In genomic region chr20:54793270-54793992, GRCh38 we compare ENCODE assay signal across 25 cellular contexts.
A peak's percentile ranks its signal among the peaks of the same experiment; 100 is the strongest.
DNase-seq lines count a peak whose midpoint lies in the region; ATAC-seq, FAIRE-seq and TF ChIP-seq lines count a peak whose summit lies in the region.
"Had no signal": no experiment of that assay in that cellular context is flagged by ENCODE, and none has a peak within 500 bp of the region (broad histone marks: within the 10 kb centered on the region; RNA-seq: fewer than 3 reads in every experiment).

No MANE protein-coding gene starts in this region.

- H3K4me2 ChIP-seq in H1 (ENCODE audit: insufficient read depth in 1 of 2, low read depth in 2 of 2, low read length in 2 of 2): no peak overlapping the region
- H3K4me2 ChIP-seq: KMS-11 had no signal

- no peak overlapping the region for H3K4me3 Mint-ChIP-seq in CD8-positive, alpha-beta T cell
- H3K4me3 Mint-ChIP-seq: HFFc6, IgD-negative memory B cell had no signal

- no peaks in the 10 kb centered on the region for H3K36me3 Mint-ChIP-seq in CD8-positive, alpha-beta T cell
- H3K36me3 Mint-ChIP-seq: IgD-negative memory B cell had no signal

- H4K91ac ChIP-seq in H1 (replicated peaks; ENCODE audit: insufficient read length, low read length): no peak overlapping the region

- no peak overlapping the region for H3K14ac ChIP-seq in H1 (ENCODE audit: insufficient read length)

- intact Hi-C loops in right cardiac atrium (cut with DNase I): no loop called here
- intact Hi-C loops in left ventricle myocardium inferior (cut with micrococcal nuclease): no loop called here
- intact Hi-C loops in CD8-positive, alpha-beta T cell (cut with DNase I, micrococcal nuclease): no loop called here

- H3K9ac ChIP-seq in H1 (replicated peaks in 1 of 4; ENCODE audit: extremely low read depth in 1 of 4, low read depth in 3 of 4, low read length in 3 of 4): no peak overlapping the region
- H3K9ac ChIP-seq: GM23248, KMS-11 had no signal

- no peak overlapping the region for H2BK120ac ChIP-seq in H1 (replicated peaks; ENCODE audit: low read depth, low read length)

- H3K9me3 ChIP-seq in right cardiac atrium (ENCODE audit: control insufficient read depth, low read length): no peaks in the 10 kb centered on the region
- H3K9me3 ChIP-seq in left ventricle myocardium inferior (replicated peaks): peaks cover 37% of the 10 kb centered on the region
- H3K9me3 ChIP-seq in H1 (ENCODE audit: insufficient read depth in 2 of 2, low read depth in 1 of 2, low read length in 1 of 2): peaks cover 0 to under 1% of the 10 kb centered on the region in 2 experiments; a peak in 1 of 4 replicates
- no peaks in the 10 kb centered on the region for H3K9me3 ChIP-seq in CD8-positive, alpha-beta T cell (ENCODE audit: low read length)
- H3K9me3 ChIP-seq: HAP-1, SJSA1 had no signal

- TF ChIP-seq CTCF in left ventricle myocardium inferior (IDR thresholded peaks at IDR 0.05; ENCODE audit: borderline replicate concordance) (no peak), H1 (IDR thresholded peaks at IDR 0.05; ENCODE audit: control extremely low read depth in 1 of 3, insufficient read depth in 1 of 3, low read depth in 1 of 3, low read length in 3 of 3) (no peak), omental fat pad (IDR thresholded peaks at IDR 0.05) (no peak)
- no peak for TF ChIP-seq CTCF in CD8-positive, alpha-beta T cell (IDR thresholded peaks at IDR 0.05)

- peak overlapping the region; percentile 36; the same call in 1 of the 2 replicates for H4K8ac ChIP-seq in H1 (ENCODE audit: extremely low read depth, insufficient read depth, low read length)

- H3K79me2 ChIP-seq in H1 (ENCODE audit: control insufficient read depth in 1 of 2, insufficient read depth in 2 of 2, low read length in 2 of 2): no peaks in the 10 kb centered on the region

- no peaks in the 10 kb centered on the region for H3K23me2 ChIP-seq in H1 (ENCODE audit: low read depth, low read length)

- no peak overlapping the region for H2BK20ac ChIP-seq in H1 (ENCODE audit: low read length)

- no peak overlapping the region for H3K4ac ChIP-seq in H1 (replicated peaks; ENCODE audit: insufficient read length, low read depth, low read length)

- H3K27me3 Mint-ChIP-seq in CD8-positive, alpha-beta T cell (ENCODE audit: low read depth): no peaks in the 10 kb centered on the region
- H3K27me3 Mint-ChIP-seq: IgD-negative memory B cell had no signal

- no peak overlapping the region for H3K18ac ChIP-seq in H1 (ENCODE audit: extremely low read depth, low read length)

- no peaks in the 10 kb centered on the region; the same call in 1 of the 2 replicates for H3K79me1 ChIP-seq in H1 (ENCODE audit: low read depth, low read length)

- no peak overlapping the region for H2AFZ ChIP-seq in H1 (ENCODE audit: low read length)
- H2AFZ ChIP-seq: GM23248 had no signal

- peak in 2 of 3 donors; percentile 14 to 16 for DNase-seq in right cardiac atrium
- DNase-seq in left ventricle myocardium inferior: no peak
- no peak for DNase-seq in H1 (ENCODE audit: low read depth in 1 of 2, low spot score in 2 of 2)
- no peak for DNase-seq in omental fat pad (ENCODE audit: low spot score)
- DNase-seq in CD8-positive, alpha-beta T cell: no peak
- DNase-seq: 8988T, DMS153, DND-41, GM23248, HFFc6, NCI-H1092 treated with DMSO at 0.1 percent for 48 hours, NCI-H1436 treated with DMSO at 0.1 percent for 48 hours, NCI-H187 treated with DMSO at 0.1 percent for 48 hours, NCI-H2171 treated with DMSO at 0.1 percent for 48 hours, NCI-H345, NCI-H524 treated with DMSO at 0.1 percent for 48 hours, NCI-H774, PC-3 had no signal

- no peak for TF ChIP-seq EP300 in H1 (IDR thresholded peaks at IDR 0.05; ENCODE audit: borderline replicate concordance in 1 of 2, low read depth in 2 of 2, low read length in 2 of 2)

- H3K56ac ChIP-seq in H1 (replicated peaks; ENCODE audit: insufficient read length, low read depth, low read length): no peak overlapping the region

- H3K36me3 ChIP-seq in left ventricle myocardium inferior (no peaks in the 10 kb centered on the region), H1 (ENCODE audit: control insufficient read depth in 2 of 4, insufficient read depth in 4 of 4, low read length in 3 of 4) (no peaks in the 10 kb centered on the region)
- no peaks in the 10 kb centered on the region for H3K36me3 ChIP-seq in CD8-positive, alpha-beta T cell (ENCODE audit: insufficient read depth, low read length)
- H3K36me3 ChIP-seq: HAP-1, SJSA1 had no signal

- TF ChIP-seq POLR2A in H1 (IDR thresholded peaks at IDR 0.05; ENCODE audit: control extremely low read depth in 1 of 2, low read depth in 2 of 2, low read length in 2 of 2): no peak

- no peak overlapping the region for H3K4me3 ChIP-seq in right cardiac atrium (ENCODE audit: low read length)
- H3K4me3 ChIP-seq in left ventricle myocardium inferior: no peak overlapping the region
- H3K4me3 ChIP-seq in H1 (ENCODE audit: extremely low read depth in 1 of 4, insufficient read depth in 2 of 4, low read depth in 3 of 4, low read length in 4 of 4): no peak overlapping the region
- H3K4me3 ChIP-seq in CD8-positive, alpha-beta T cell (ENCODE audit: low read depth, low read length): no peak overlapping the region
- H3K4me3 ChIP-seq: GM23248, HAP-1, SJSA1 had no signal

- no peaks in the 10 kb centered on the region for H3K4me1 Mint-ChIP-seq in CD8-positive, alpha-beta T cell (ENCODE audit: low read depth)
- H3K4me1 Mint-ChIP-seq: IgD-negative memory B cell had no signal

- H2AK5ac ChIP-seq in H1 (ENCODE audit: low read depth, low read length): no peak overlapping the region

- TF ChIP-seq RAD21 in H1 (IDR thresholded peaks at IDR 0.05 in 1 of 2, conservative IDR thresholded peaks at IDR 0.05 in 1 of 2; ENCODE audit: low read depth in 2 of 2, low read length in 2 of 2): no peak

- H3K4me1 ChIP-seq in right cardiac atrium (ENCODE audit: control insufficient read depth, insufficient read depth, low read length) (no peaks in the 10 kb centered on the region), left ventricle myocardium inferior (no peaks in the 10 kb centered on the region), H1 (replicated peaks in 1 of 4; ENCODE audit: control insufficient read depth in 3 of 4, insufficient read depth in 4 of 4, low read length in 3 of 4) (peaks cover 0 to 3% (median 0%) of the 10 kb centered on the region in 4 experiments; a peak in 1 of 7 replicates)
- no peaks in the 10 kb centered on the region for H3K4me1 ChIP-seq in CD8-positive, alpha-beta T cell (ENCODE audit: insufficient read depth, low read length)
- H3K4me1 ChIP-seq: HAP-1, SJSA1 had no signal

- H3K27ac ChIP-seq in right cardiac atrium (ENCODE audit: low read length) (no peak overlapping the region), left ventricle myocardium inferior (replicated peaks) (no peak overlapping the region), H1 (ENCODE audit: low read depth, low read length) (no peak overlapping the region)
- H3K27ac ChIP-seq in CD8-positive, alpha-beta T cell (ENCODE audit: low read depth, low read length): no peak overlapping the region
- H3K27ac ChIP-seq: GM23248, KMS-11, SJSA1 had no signal

- no peak overlapping the region for H3K23ac ChIP-seq in H1 (ENCODE audit: insufficient read length)

- no peak overlapping the region for H4K5ac ChIP-seq in H1 (ENCODE audit: insufficient read length, low read depth, low read length)

- H2BK5ac ChIP-seq in H1 (ENCODE audit: low read depth, low read length): no peak overlapping the region

- peaks cover 24% of the 10 kb centered on the region for H3K9me3 Mint-ChIP-seq in CD8-positive, alpha-beta T cell

- H3K27me3 ChIP-seq in right cardiac atrium (ENCODE audit: control insufficient read depth, insufficient read depth) (no peaks in the 10 kb centered on the region), left ventricle myocardium inferior (ENCODE audit: low read depth) (no peaks in the 10 kb centered on the region), H1 (replicated peaks in 1 of 4; ENCODE audit: control insufficient read depth in 3 of 4, extremely low read depth in 1 of 4, insufficient read depth in 3 of 4, low read length in 3 of 4) (no peaks in the 10 kb centered on the region)
- no peaks in the 10 kb centered on the region for H3K27me3 ChIP-seq in CD8-positive, alpha-beta T cell (ENCODE audit: insufficient read depth, low read length)
- H3K27me3 ChIP-seq: SJSA1 had no signal

- no peaks in the 10 kb centered on the region for H4K20me1 ChIP-seq in H1 (replicated peaks in 1 of 2; ENCODE audit: control insufficient read depth in 1 of 2, insufficient read depth in 2 of 2, low read length in 2 of 2)

- peak in 1 of 2 donors; percentile 33 for ATAC-seq in right cardiac atrium
- peak; percentile 28 for ATAC-seq in omental fat pad (ENCODE audit: low FRiP score)
- no peak for ATAC-seq in esophagus mucosa
- no peak for ATAC-seq in CD8-positive, alpha-beta T cell
- ATAC-seq in GM21737 (IDR thresholded peaks at IDR 0.05; ENCODE audit: unreplicated experiment): no peak
- ATAC-seq: PC-3, Right ventricle myocardium inferior had no signal

- H2BK15ac ChIP-seq in H1 (ENCODE audit: low read length): no peak overlapping the region

- no peak overlapping the region for H3K27ac Mint-ChIP-seq in CD8-positive, alpha-beta T cell
- H3K27ac Mint-ChIP-seq: HFFc6, IgD-negative memory B cell had no signal

- FAIRE-seq in H1 (lab: Jason Lieb, UNC): no peak

- WGBS in right cardiac atrium: 80% methylated on average over 9 of the region's 9 CpGs
- 86% methylated on average over 9 of the region's 9 CpGs; no CpG with 5 or more reads in 1 of the 2 experiments for WGBS in H1 (ENCODE audit: extremely low coverage in 1 of 2, insufficient coverage in 1 of 2, insufficient read length in 1 of 2, insufficient replicate concordance in 2 of 2, low coverage in 1 of 2, low lambda C conversion rate in 2 of 2, missing lambda C conversion rate in 1 of 2), 2 experiments

- H2BK12ac ChIP-seq in H1 (ENCODE audit: low read depth, low read length): no peak overlapping the region

- POLR2A ChIA-PET in H1 (lab: Charles Lee; ENCODE audit: partially characterized antibody): no interaction called here
- POLR2A ChIA-PET in CD8-positive, alpha-beta T cell (lab: Charles Lee): no interaction called here

- CTCF ChIA-PET in H1 (lab: Charles Lee; ENCODE audit: partially characterized antibody): no interaction called here
- CTCF ChIA-PET in CD8-positive, alpha-beta T cell (lab: Charles Lee): no interaction called here

TF ChIP-seq in H1, 55 proteins besides CTCF, POLR2A, EP300 and RAD21 (continues in another document):
- TF ChIP-seq GABPA (IDR thresholded peaks at IDR 0.05; ENCODE audit: borderline replicate concordance, insufficient read depth, low read length): no peak
- no peak for TF ChIP-seq SIX5 (IDR thresholded peaks at IDR 0.05; ENCODE audit: low read depth, low read length)
- TF ChIP-seq, protein P1, sequence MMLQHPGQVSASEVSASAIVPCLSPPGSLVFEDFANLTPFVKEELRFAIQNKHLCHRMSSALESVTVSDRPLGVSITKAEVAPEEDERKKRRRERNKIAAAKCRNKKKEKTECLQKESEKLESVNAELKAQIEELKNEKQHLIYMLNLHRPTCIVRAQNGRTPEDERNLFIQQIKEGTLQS (IDR thresholded peaks at IDR 0.05; ENCODE audit: insufficient read depth, low read depth, low read length): no peak
- no peak for TF ChIP-seq RBBP5 (IDR thresholded peaks at IDR 0.05; ENCODE audit: borderline replicate concordance, low read depth, low read length)
- TF ChIP-seq RFX5 (IDR thresholded peaks at IDR 0.05; ENCODE audit: borderline replicate concordance, low read depth, low read length): no peak
- no peak for TF ChIP-seq SP2 (IDR thresholded peaks at IDR 0.05; ENCODE audit: low read length)
- TF ChIP-seq TAF1 (IDR thresholded peaks at IDR 0.05; ENCODE audit: low read depth, low read length): no peak

Comparison
In these comparisons a context has a peak if more than half of its experiments do, and no peak if none do; other contexts are left out.
1. DNase-seq: peak in right cardiac atrium (2 of 3); none in left ventricle myocardium inferior (single experiment), H1 (0 of 2), omental fat pad (single experiment) and CD8-positive, alpha-beta T cell (0 of 7).